ENCODE assay signal across 27 cellular contexts in the genomic region with DNA sequence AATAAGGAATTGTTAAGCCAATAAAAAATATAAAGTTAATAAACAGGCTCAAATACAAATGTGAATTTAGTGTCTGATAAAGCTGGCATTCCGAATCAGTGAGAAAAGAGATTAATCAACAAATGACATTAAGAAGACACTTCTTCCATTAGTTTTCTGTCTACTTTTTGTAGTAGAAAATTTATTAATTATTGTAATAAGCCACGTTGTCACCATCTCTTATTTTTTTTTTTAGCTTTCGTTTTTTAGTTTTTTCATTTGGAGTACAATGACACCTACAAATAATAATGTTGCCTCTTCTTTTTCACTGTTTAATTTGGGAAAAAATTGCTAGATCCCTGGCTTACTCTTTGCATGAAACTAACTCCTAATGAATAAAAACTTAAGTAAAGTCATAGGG.
"Had no signal": no experiment of that assay in that cellular context is flagged by ENCODE, and none has a peak within 500 bp of the region (broad histone marks: within the 10 kb centered on the region; RNA-seq: fewer than 3 reads in every experiment).

No MANE protein-coding gene starts in this region.

- H3K4me3 ChIP-seq: stomach, suprapubic skin, testis, thoracic aorta, thyroid gland, tibial artery, tibial nerve, transverse colon, upper lobe of left lung, upper lobe of right lung, uterus, vagina had no signal

- H3K27ac ChIP-seq: stomach, suprapubic skin, testis, thoracic aorta, thyroid gland, tibial artery, tibial nerve, transverse colon, upper lobe of left lung, upper lobe of right lung, uterus, vagina had no signal

- H3K36me3 ChIP-seq: stomach, suprapubic skin, thoracic aorta, thyroid gland, tibial artery, tibial nerve, transverse colon, upper lobe of left lung, upper lobe of right lung, uterus, vagina had no signal

- DNase-seq: stimulated activated CD4-positive, alpha-beta T cell treated with anti-CD3 and anti-CD28 coated beads, Interleukin-2, amount 100 ng/mL, for 48 hours; stimulated activated CD4-positive, alpha-beta T cell treated with anti-CD3 and anti-CD28 coated beads, Interleukin-4, amount 100 ng/mL, for 1 hour; stimulated activated CD4-positive, alpha-beta T cell treated with anti-CD3 and anti-CD28 coated beads, Interleukin-4, amount 100 ng/mL, for 24 hours; stimulated activated CD4-positive, alpha-beta T cell treated with anti-CD3 and anti-CD28 coated beads, Interleukin-4, amount 100 ng/mL, for 4 hours; stimulated activated CD8-positive, alpha-beta memory T cell treated with anti-CD3 and anti-CD28 coated beads, Interleukin-4, amount 100 ng/mL, for 48 hours; stimulated activated naive B cell treated with anti-CD40 and anti-IgM and Interleukin-4, amounts not matched to agents 10 μg/mL and 1 μg/mL and 100 μg/mL, for 72 hours; stimulated activated naive CD4-positive, alpha-beta T cell; stimulated activated naive CD4-positive, alpha-beta T cell treated with Interleukin-2 at 50 U/mL for 16 hours; stimulated activated naive CD8-positive, alpha-beta T cell treated with anti-CD3 and anti-CD28 coated beads, Interleukin-15, amount 100 ng/mL, for 72 hours; stimulated activated naive CD8-positive, alpha-beta T cell treated with anti-CD3 and anti-CD28 coated beads, Interleukin-15, Interleukin-2, amounts not matched to agents 100 U/mL and 50 U/mL, for 24 hours; stomach; substantia nigra; testis; thyroid gland; tibial artery; transverse colon; trophoblast cell; upper lobe of left lung; upper lobe of right lung; uterus had no signal

- FAIRE-seq: urothelium cell line had no signal

- H3K27me3 ChIP-seq: testis, thyroid gland, uterus, vagina had no signal

- ATAC-seq: stimulated activated effector memory CD8-positive, alpha-beta T cell treated with anti-CD3 and anti-CD28 coated beads, Interleukin-12 subunit alpha, Interleukin-12 subunit beta, amount 100 ng/mL, for 72 hours; stimulated activated memory B cell treated with anti-CD40 and anti-IgM and Interleukin-4, amounts not matched to agents 10 μg/mL and 1 μg/mL and 100 μg/mL, for 72 hours; stimulated activated naive B cell treated with anti-CD40 and anti-IgM and Interleukin-4, amounts not matched to agents 10 μg/mL and 1 μg/mL and 100 μg/mL, for 72 hours; stimulated activated naive CD8-positive, alpha-beta T cell treated with anti-CD3 and anti-CD28 coated beads, Interleukin-15, amount 100 ng/mL, for 72 hours; stimulated activated naive CD8-positive, alpha-beta T cell treated with anti-CD3 and anti-CD28 coated beads, Interleukin-15, Interleukin-2, amounts not matched to agents 100 U/mL and 50 U/mL, for 24 hours; upper lobe of right lung had no signal

- H3K4me1 ChIP-seq: upper lobe of right lung had no signal

- H3K9me3 ChIP-seq: stomach, suprapubic skin, testis, thoracic aorta, thyroid gland, tibial artery, tibial nerve, transverse colon, upper lobe of left lung, upper lobe of right lung, uterus, vagina had no signal
